Comparison of ENCODE assay signal across 18 cellular contexts in the genomic region with DNA sequence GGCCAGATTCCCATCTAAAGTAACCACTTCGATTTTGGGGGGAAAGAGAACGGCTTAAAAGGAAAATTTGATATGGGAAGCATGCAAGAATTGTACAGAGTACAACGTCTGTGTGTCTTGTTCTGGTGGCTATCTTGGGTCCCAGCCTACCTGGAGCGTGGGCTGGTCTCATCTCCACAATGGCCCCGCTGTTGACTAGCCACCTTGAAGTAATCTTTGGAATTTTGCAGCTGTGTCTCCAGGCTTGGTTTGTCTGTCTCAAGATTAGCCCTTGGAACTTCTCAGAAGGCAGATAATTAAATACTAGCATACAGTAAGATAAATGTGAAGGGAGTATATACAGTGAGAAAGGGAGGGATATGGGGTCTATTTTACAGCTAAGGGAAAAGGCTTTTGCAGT. TPM values are rescaled to one million over a fixed set of nuclear protein-coding genes. Genes with fewer than 3 reads are reported as not detected.
DNase-seq lines count a peak whose midpoint lies in the region; ATAC-seq and TF ChIP-seq lines count a peak whose summit lies in the region.
"Had no signal": no experiment of that assay in that cellular context is flagged by ENCODE, and none has a peak within 500 bp of the region (broad histone marks: within the 10 kb centered on the region; RNA-seq: fewer than 3 reads in every experiment).

No MANE protein-coding gene starts in this region.

- WGBS in smooth muscle cell (ENCODE audit: low lambda C conversion rate): 95% methylated on average over 5 of the region's 5 CpGs
- WGBS in gastroesophageal sphincter (ENCODE audit: low coverage in 1 of 2), 2 donors: 86 to 100% methylated on average over 3 to 5 of the region's 5 CpGs

- H3K4me2 ChIP-seq in DND-41 (ENCODE audit: insufficient read depth, low read length) (0 out of 2 replicates have a peak overlapping the region, but pooled peaks have one; percentile 95), smooth muscle cell (no peak overlapping the region)

- H3K9ac ChIP-seq in DND-41 (ENCODE audit: low read depth, low read length): no peak overlapping the region
- no peak overlapping the region for H3K9ac ChIP-seq in smooth muscle cell (ENCODE audit: low read depth)

- H2AFZ ChIP-seq in DND-41 (ENCODE audit: low read depth, low read length) (no peak overlapping the region; the same call in 1 of the 2 replicates), smooth muscle cell (ENCODE audit: low read depth) (no peak overlapping the region)

- TF ChIP-seq POLR2A in gastroesophageal sphincter (IDR thresholded peaks at IDR 0.05): no peak

- peaks cover 40% of the 10 kb centered on the region for H3K4me1 Mint-ChIP-seq in activated CD8-positive, alpha-beta T cell treated with anti-CD3 and anti-CD28 coated beads, Interleukin-2, amount 10 ng/mL, durations not matched to agents 7 days and 5 days (ENCODE audit: low read depth)
- H3K4me1 Mint-ChIP-seq in activated CD8-positive, alpha-beta T cell treated with anti-CD3 and anti-CD28 coated beads for 36 hours (ENCODE audit: low read depth): peaks cover 35% of the 10 kb centered on the region
- H3K4me1 Mint-ChIP-seq in activated naive CD8-positive, alpha-beta T cell treated with anti-CD3 and anti-CD28 coated beads, Interleukin-2, amount 10 ng/mL, durations not matched to agents 7 days and 5 days: peaks cover 33% of the 10 kb centered on the region
- peaks cover 22% of the 10 kb centered on the region for H3K4me1 Mint-ChIP-seq in nephron

- H3K79me2 ChIP-seq in DND-41 (ENCODE audit: insufficient read depth, low read length): peaks cover 33% of the 10 kb centered on the region
- H3K79me2 ChIP-seq in smooth muscle cell (ENCODE audit: low read depth): peaks cover 12% of the 10 kb centered on the region

- H3K27ac ChIP-seq in DND-41 (ENCODE audit: low read length) (no peak overlapping the region), smooth muscle cell (ENCODE audit: low read depth) (no peak overlapping the region), gastroesophageal sphincter (no peak overlapping the region)

- H3K4me3 ChIP-seq in DND-41 (ENCODE audit: low read depth in 1 of 2, low read length in 2 of 2) (no peak overlapping the region), smooth muscle cell (no peak overlapping the region), gastroesophageal sphincter (no peak overlapping the region)

- H3F3A ChIP-seq in smooth muscle cell (ENCODE audit: low read depth): peaks cover 5% of the 10 kb centered on the region

- POLR2A ChIA-PET in activated CD8-positive, alpha-beta T cell treated with anti-CD3 and anti-CD28 coated beads, Interleukin-2, amount 10 ng/mL, durations not matched to agents 7 days and 5 days (lab: Charles Lee): interaction anchor here (1.0 to 1.4 kb wide), 3 partner anchors 37 to 185 kb away, joined by 3 to 5 read pairs (median 4); a partner anchor contains a TSS
- POLR2A ChIA-PET in activated CD8-positive, alpha-beta T cell treated with anti-CD3 and anti-CD28 coated beads for 36 hours (lab: Charles Lee): interaction anchor here (0.8 to 1.9 kb wide), 2 partner anchors 33 to 37 kb away, joined by 3 to 9 read pairs; a partner anchor contains a TSS
- POLR2A ChIA-PET in activated naive CD8-positive, alpha-beta T cell treated with anti-CD3 and anti-CD28 coated beads, Interleukin-2, amount 10 ng/mL, durations not matched to agents 7 days and 5 days (lab: Charles Lee): interaction anchor here (0.8 to 4.6 kb wide), 4 partner anchors 7 to 488 kb away, joined by 3 to 34 read pairs (median 3); a partner anchor contains a TSS
- POLR2A ChIA-PET in HEK293T (lab: Yijun Ruan, JAX): interaction anchor here (1.5 to 2.9 kb wide), 2 partner anchors 37 to 312 kb away, joined by 7 to 18 read pairs; a partner anchor contains a TSS

- peaks cover 54% of the 10 kb centered on the region for H3K4me1 ChIP-seq in DND-41 (ENCODE audit: insufficient read depth, low read length)
- H3K4me1 ChIP-seq in smooth muscle cell (ENCODE audit: low read depth): peaks cover 9% of the 10 kb centered on the region
- H3K4me1 ChIP-seq in gastroesophageal sphincter: peaks cover 0 to 39% (median 14%) of the 10 kb centered on the region in 3 donors

- TF ChIP-seq EP300 in gastroesophageal sphincter (IDR thresholded peaks at IDR 0.05): no peak

- ATAC-seq in activated CD8-positive, alpha-beta T cell treated with anti-CD3 and anti-CD28 coated beads, Interleukin-2, amount 10 ng/mL, durations not matched to agents 7 days and 5 days: no peak
- ATAC-seq in activated CD8-positive, alpha-beta T cell treated with anti-CD3 and anti-CD28 coated beads for 36 hours: no peak
- no peak for ATAC-seq in DND-41 (ENCODE audit: insufficient read depth, low read depth)
- no peak for ATAC-seq in activated naive CD8-positive, alpha-beta T cell treated with anti-CD3 and anti-CD28 coated beads, Interleukin-2, amount 10 ng/mL, durations not matched to agents 7 days and 5 days (ENCODE audit: low read depth)
- no peak for ATAC-seq in gastroesophageal sphincter
- ATAC-seq: left colon had no signal

- H4K20me1 ChIP-seq in DND-41 (ENCODE audit: insufficient read depth, low read length) (peaks cover 8% of the 10 kb centered on the region), smooth muscle cell (ENCODE audit: low read depth) (peaks cover 11% of the 10 kb centered on the region)

- peaks cover 31% of the 10 kb centered on the region for H3K36me3 ChIP-seq in DND-41 (ENCODE audit: insufficient read depth, low read length)
- H3K36me3 ChIP-seq in smooth muscle cell (ENCODE audit: low read depth): no peaks in the 10 kb centered on the region
- peaks cover 0 to 21% of the 10 kb centered on the region in 2 donors for H3K36me3 ChIP-seq in gastroesophageal sphincter

- CTCF ChIA-PET in activated CD8-positive, alpha-beta T cell treated with anti-CD3 and anti-CD28 coated beads, Interleukin-2, amount 10 ng/mL, durations not matched to agents 7 days and 5 days (lab: Charles Lee): interaction anchor here (1.2 to 1.3 kb wide), 2 partner anchors 37 to 318 kb away, joined by 3 to 4 read pairs; a partner anchor contains a TSS
- CTCF ChIA-PET in activated CD8-positive, alpha-beta T cell treated with anti-CD3 and anti-CD28 coated beads for 36 hours (lab: Charles Lee): interaction anchor here (1.1 kb wide), 1 partner anchor 36 kb away, joined by 3 read pairs; no protein-coding TSS in a partner anchor
- CTCF ChIA-PET in HEK293T (lab: Yijun Ruan, JAX): interaction anchor here (0.6 kb wide), 1 partner anchor 36 kb away, joined by 6 read pairs; no protein-coding TSS in a partner anchor

- no peaks in the 10 kb centered on the region for H3K9me3 Mint-ChIP-seq in activated CD8-positive, alpha-beta T cell treated with anti-CD3 and anti-CD28 coated beads, Interleukin-2, amount 10 ng/mL, durations not matched to agents 7 days and 5 days (ENCODE audit: insufficient read depth)
- H3K9me3 Mint-ChIP-seq in activated CD8-positive, alpha-beta T cell treated with anti-CD3 and anti-CD28 coated beads for 36 hours: no peaks in the 10 kb centered on the region
- no peaks in the 10 kb centered on the region for H3K9me3 Mint-ChIP-seq in activated naive CD8-positive, alpha-beta T cell treated with anti-CD3 and anti-CD28 coated beads, Interleukin-2, amount 10 ng/mL, durations not matched to agents 7 days and 5 days
- H3K9me3 Mint-ChIP-seq in nephron: no peaks in the 10 kb centered on the region

- DNase-seq in activated CD8-positive, alpha-beta T cell treated with anti-CD3 and anti-CD28 coated beads, Interleukin-2, amount 10 ng/mL, durations not matched to agents 7 days and 5 days: no peak
- no peak for DNase-seq in activated CD8-positive, alpha-beta T cell treated with anti-CD3 and anti-CD28 coated beads for 36 hours
- DNase-seq in DND-41: no peak
- no peak for DNase-seq in activated naive CD8-positive, alpha-beta T cell treated with anti-CD3 and anti-CD28 coated beads, Interleukin-2, amount 10 ng/mL, durations not matched to agents 7 days and 5 days
- no peak for DNase-seq in smooth muscle cell (lab: John Stamatoyannopoulos, UW; ENCODE audit: unreplicated experiment)
- DNase-seq in HEK293T (ENCODE audit: extremely low spot score): no peak
- DNase-seq: Calu3; colonic mucosa; foreskin melanocyte; GF-D8; midbrain; NCI-H2029; NCI-H524; stimulated activated CD4-positive, alpha-beta T cell treated with anti-CD3 and anti-CD28 coated beads, Interleukin-4, amount 100 ng/mL, for 24 hours; T-helper 9 cell had no signal

- no peaks in the 10 kb centered on the region for H3K9me3 ChIP-seq in DND-41 (ENCODE audit: insufficient read depth, low read length, severe bottlenecking)
- no peaks in the 10 kb centered on the region for H3K9me3 ChIP-seq in smooth muscle cell (replicated peaks; ENCODE audit: low read depth)
- no peaks in the 10 kb centered on the region for H3K9me3 ChIP-seq in gastroesophageal sphincter
- H3K9me3 ChIP-seq: colonic mucosa had no signal

- H3K4me3 Mint-ChIP-seq in activated CD8-positive, alpha-beta T cell treated with anti-CD3 and anti-CD28 coated beads, Interleukin-2, amount 10 ng/mL, durations not matched to agents 7 days and 5 days: peak overlapping the region; percentile 12
- H3K4me3 Mint-ChIP-seq in activated CD8-positive, alpha-beta T cell treated with anti-CD3 and anti-CD28 coated beads for 36 hours: no peak overlapping the region
- H3K4me3 Mint-ChIP-seq in activated naive CD8-positive, alpha-beta T cell treated with anti-CD3 and anti-CD28 coated beads, Interleukin-2, amount 10 ng/mL, durations not matched to agents 7 days and 5 days: peak overlapping the region; percentile 85
- peak overlapping the region; percentile 97 for H3K4me3 Mint-ChIP-seq in nephron

- no peak overlapping the region for H3K27ac Mint-ChIP-seq in activated CD8-positive, alpha-beta T cell treated with anti-CD3 and anti-CD28 coated beads, Interleukin-2, amount 10 ng/mL, durations not matched to agents 7 days and 5 days
- no peak overlapping the region for H3K27ac Mint-ChIP-seq in activated CD8-positive, alpha-beta T cell treated with anti-CD3 and anti-CD28 coated beads for 36 hours
- no peak overlapping the region for H3K27ac Mint-ChIP-seq in activated naive CD8-positive, alpha-beta T cell treated with anti-CD3 and anti-CD28 coated beads, Interleukin-2, amount 10 ng/mL, durations not matched to agents 7 days and 5 days
- peak overlapping the region in 1 of 3 experiments; percentile 67 for H3K27ac Mint-ChIP-seq in nephron

- H3K27me3 ChIP-seq in DND-41 (ENCODE audit: insufficient read depth, low read length, poor library complexity): no peaks in the 10 kb centered on the region
- H3K27me3 ChIP-seq in smooth muscle cell (ENCODE audit: low read depth): no peaks in the 10 kb centered on the region
- no peaks in the 10 kb centered on the region for H3K27me3 ChIP-seq in gastroesophageal sphincter
- H3K27me3 ChIP-seq: colonic mucosa had no signal

- H3K27me3 Mint-ChIP-seq in activated CD8-positive, alpha-beta T cell treated with anti-CD3 and anti-CD28 coated beads, Interleukin-2, amount 10 ng/mL, durations not matched to agents 7 days and 5 days (ENCODE audit: low read depth): no peaks in the 10 kb centered on the region
- no peaks in the 10 kb centered on the region for H3K27me3 Mint-ChIP-seq in activated CD8-positive, alpha-beta T cell treated with anti-CD3 and anti-CD28 coated beads for 36 hours
- H3K27me3 Mint-ChIP-seq in activated naive CD8-positive, alpha-beta T cell treated with anti-CD3 and anti-CD28 coated beads, Interleukin-2, amount 10 ng/mL, durations not matched to agents 7 days and 5 days: no peaks in the 10 kb centered on the region
- peaks cover 12% of the 10 kb centered on the region for H3K27me3 Mint-ChIP-seq in nephron (ENCODE audit: low read depth)

- no peak for TF ChIP-seq CTCF in activated CD8-positive, alpha-beta T cell treated with anti-CD3 and anti-CD28 coated beads for 36 hours (IDR thresholded peaks at IDR 0.05)
- TF ChIP-seq CTCF in DND-41 (IDR thresholded peaks at IDR 0.05; ENCODE audit: borderline replicate concordance, extremely low read depth, low read length, poor library complexity, severe bottlenecking) (no peak), nephron (IDR thresholded peaks at IDR 0.05; ENCODE audit: unreplicated experiment in 3 of 3) (no peak), smooth muscle cell (IDR thresholded peaks at IDR 0.05; ENCODE audit: borderline replicate concordance, insufficient read depth, poor library complexity, severe bottlenecking) (no peak), gastroesophageal sphincter (IDR thresholded peaks at IDR 0.05) (no peak)

- intact Hi-C loops in activated CD8-positive, alpha-beta T cell treated with anti-CD3 and anti-CD28 coated beads for 36 hours (cut with micrococcal nuclease): no loop called here

- peaks cover 36% of the 10 kb centered on the region for H3K36me3 Mint-ChIP-seq in activated CD8-positive, alpha-beta T cell treated with anti-CD3 and anti-CD28 coated beads, Interleukin-2, amount 10 ng/mL, durations not matched to agents 7 days and 5 days (ENCODE audit: low read depth)
- peaks cover 27% of the 10 kb centered on the region for H3K36me3 Mint-ChIP-seq in activated CD8-positive, alpha-beta T cell treated with anti-CD3 and anti-CD28 coated beads for 36 hours (ENCODE audit: low read depth)
- peaks cover 22% of the 10 kb centered on the region for H3K36me3 Mint-ChIP-seq in activated naive CD8-positive, alpha-beta T cell treated with anti-CD3 and anti-CD28 coated beads, Interleukin-2, amount 10 ng/mL, durations not matched to agents 7 days and 5 days
- peaks cover 5% of the 10 kb centered on the region for H3K36me3 Mint-ChIP-seq in nephron (ENCODE audit: low read depth)

RNA-seq across cellular contexts. Expression of a gene that starts 1.3 kb away (rescaled TPM):
- 10 to 100 TPM; 46.7 to 53.3 TPM for total RNA-seq in activated CD8-positive, alpha-beta T cell treated with anti-CD3 and anti-CD28 coated beads, Interleukin-2, amount 10 ng/mL, durations not matched to agents 7 days and 5 days
- total RNA-seq in activated CD8-positive, alpha-beta T cell treated with anti-CD3 and anti-CD28 coated beads for 36 hours: 10 to 100 TPM; 17.1 to 19.4 TPM
- total RNA-seq in activated naive CD8-positive, alpha-beta T cell treated with anti-CD3 and anti-CD28 coated beads, Interleukin-2, amount 10 ng/mL, durations not matched to agents 7 days and 5 days: 10 to 100 TPM; 69.3 to 75.6 TPM
- total RNA-seq in smooth muscle cell: 9.7 and 12.5 TPM in 2 replicates
- polyA plus RNA-seq in smooth muscle cell: 7.9 and 9.1 TPM in 2 replicates
- total RNA-seq in gastroesophageal sphincter: 10 to 100 TPM; 13.6 to 30.0 (median 26.0) TPM

RNA-seq across cellular contexts. Expression of a gene that starts 37.0 kb away (rescaled TPM):
- 10 to 100 TPM; 38.3 to 38.4 TPM for total RNA-seq in activated CD8-positive, alpha-beta T cell treated with anti-CD3 and anti-CD28 coated beads, Interleukin-2, amount 10 ng/mL, durations not matched to agents 7 days and 5 days
- 10 to 100 TPM; 51.0 to 51.8 TPM for total RNA-seq in activated CD8-positive, alpha-beta T cell treated with anti-CD3 and anti-CD28 coated beads for 36 hours
- 10 to 100 TPM; 25.6 to 25.7 TPM for total RNA-seq in activated naive CD8-positive, alpha-beta T cell treated with anti-CD3 and anti-CD28 coated beads, Interleukin-2, amount 10 ng/mL, durations not matched to agents 7 days and 5 days
- total RNA-seq in smooth muscle cell: 1.9 and 3.5 TPM in 2 replicates
- polyA plus RNA-seq in smooth muscle cell: 1.9 and 2.5 TPM in 2 replicates
- under 1 TPM; 0.12 to 0.72 (median 0.57) TPM for total RNA-seq in gastroesophageal sphincter

RNA-seq across cellular contexts. Expression of a gene that starts 37.1 kb away (rescaled TPM):
- 100 to 1,000 TPM; 102 to 104 TPM for total RNA-seq in activated CD8-positive, alpha-beta T cell treated with anti-CD3 and anti-CD28 coated beads, Interleukin-2, amount 10 ng/mL, durations not matched to agents 7 days and 5 days
- total RNA-seq in activated CD8-positive, alpha-beta T cell treated with anti-CD3 and anti-CD28 coated beads for 36 hours: 10 to 100 TPM; 81.3 to 85.8 TPM
- 10 to 100 TPM; 87.1 to 92.1 TPM for total RNA-seq in activated naive CD8-positive, alpha-beta T cell treated with anti-CD3 and anti-CD28 coated beads, Interleukin-2, amount 10 ng/mL, durations not matched to agents 7 days and 5 days
- total RNA-seq in smooth muscle cell (23.2 and 24.8 TPM in 2 replicates), gastroesophageal sphincter (10 to 100 TPM; 15.2 to 20.3 (median 19.5) TPM)
- polyA plus RNA-seq in smooth muscle cell: 28.0 and 31.6 TPM in 2 replicates
